In the genomic region with DNA sequence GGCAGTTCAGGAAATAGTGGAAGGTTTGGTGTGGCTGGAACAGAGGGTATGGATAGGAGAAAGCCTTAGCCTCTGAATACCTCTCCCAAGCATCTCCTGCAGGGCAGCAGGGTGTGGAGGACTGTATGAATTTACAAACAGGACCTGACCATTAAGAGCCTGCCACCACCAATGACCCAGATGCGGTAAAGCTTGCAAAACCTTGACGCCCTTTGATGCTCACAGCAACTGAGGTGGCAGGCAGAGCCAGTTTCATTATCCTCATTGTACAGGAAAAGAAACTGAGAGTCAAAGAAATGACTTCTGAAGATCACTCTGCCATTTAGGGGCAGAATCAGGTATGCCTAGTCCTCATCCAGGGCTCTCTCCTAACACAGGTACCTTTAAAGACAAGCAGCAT, we compare ENCODE assay signal across 11 cellular contexts. TPM values are rescaled to one million over a fixed set of nuclear protein-coding genes. Genes with fewer than 3 reads are reported as not detected.
DNase-seq lines count a peak whose midpoint lies in the region; ATAC-seq and TF ChIP-seq lines count a peak whose summit lies in the region.
"Had no signal": no experiment of that assay in that cellular context is flagged by ENCODE, and none has a peak within 500 bp of the region (broad histone marks: within the 10 kb centered on the region; RNA-seq: fewer than 3 reads in every experiment).

No MANE protein-coding gene starts in this region.

- H3K4me1 ChIP-seq in BLaER1 (peaks cover 27% of the 10 kb centered on the region), mesendoderm (ENCODE audit: control insufficient read depth, low read depth, low read length) (peaks cover 10% of the 10 kb centered on the region)

- WGBS in mesendoderm (ENCODE audit: extremely low coverage, insufficient coverage, low lambda C conversion rate): no CpG with 5 or more reads among the region's 2 CpGs

- peaks cover 14% of the 10 kb centered on the region for H3K4me1 Mint-ChIP-seq in activated T-helper 17 cell treated with anti-CD3 and anti-CD28 coated beads, Interleukin-2, amount 50 U/mL, for 72 hours

- H3K4me3 ChIP-seq in BLaER1: no peak overlapping the region
- no peak overlapping the region for H3K4me3 ChIP-seq in GM12865 (ENCODE audit: low read depth, low read length)
- H3K4me3 ChIP-seq in mesendoderm (ENCODE audit: low read length): no peak overlapping the region

- H3K27me3 ChIP-seq in BLaER1 (no peaks in the 10 kb centered on the region), mesendoderm (ENCODE audit: insufficient read depth, low read length, poor library complexity) (no peaks in the 10 kb centered on the region)

- H3K27ac Mint-ChIP-seq in activated T-helper 17 cell treated with anti-CD3 and anti-CD28 coated beads, Interleukin-2, amount 50 U/mL, for 72 hours: no peak overlapping the region
- H3K27ac Mint-ChIP-seq: nephron progenitor cell; stimulated activated naive B cell treated with anti-CD40 and anti-IgM and Interleukin-4, amounts not matched to agents 10 μg/mL and 1 μg/mL and 100 μg/mL, for 72 hours had no signal

- H3K79me1 ChIP-seq in mesendoderm (ENCODE audit: low read length): peaks cover 31% of the 10 kb centered on the region

- no peak overlapping the region for H2BK5ac ChIP-seq in mesendoderm (ENCODE audit: low read length)

- H3K4ac ChIP-seq in mesendoderm (ENCODE audit: low read depth, low read length): no peak overlapping the region

- H3K36me3 ChIP-seq in BLaER1 (peaks cover 54% of the 10 kb centered on the region), mesendoderm (ENCODE audit: control insufficient read depth, insufficient read depth, low read length) (peaks cover 3% of the 10 kb centered on the region)

- H3K4me3 Mint-ChIP-seq in activated T-helper 17 cell treated with anti-CD3 and anti-CD28 coated beads, Interleukin-2, amount 50 U/mL, for 72 hours: no peak overlapping the region
- H3K4me3 Mint-ChIP-seq: nephron progenitor cell; stimulated activated naive B cell treated with anti-CD40 and anti-IgM and Interleukin-4, amounts not matched to agents 10 μg/mL and 1 μg/mL and 100 μg/mL, for 72 hours had no signal

- H3K9ac ChIP-seq in BLaER1 (0 out of 2 replicates have a peak overlapping the region, but pooled peaks have one; percentile 93), mesendoderm (ENCODE audit: low read length) (peak overlapping the region; percentile 8)

- no peak overlapping the region for H4K5ac ChIP-seq in mesendoderm (ENCODE audit: low read length)

- no peak overlapping the region for H2AK5ac ChIP-seq in mesendoderm (ENCODE audit: low read length)

- no peaks in the 10 kb centered on the region for H3K27me3 Mint-ChIP-seq in activated T-helper 17 cell treated with anti-CD3 and anti-CD28 coated beads, Interleukin-2, amount 50 U/mL, for 72 hours
- H3K27me3 Mint-ChIP-seq: stimulated activated naive B cell treated with anti-CD40 and anti-IgM and Interleukin-4, amounts not matched to agents 10 μg/mL and 1 μg/mL and 100 μg/mL, for 72 hours had no signal

- no peak overlapping the region for H2BK120ac ChIP-seq in mesendoderm (ENCODE audit: low read depth, low read length)

- no peak for TF ChIP-seq CTCF in GM12865 (IDR thresholded peaks at IDR 0.05; ENCODE audit: insufficient read depth, low read depth, low read length, missing control alignments)

- no peaks in the 10 kb centered on the region for H3K9me3 ChIP-seq in BLaER1

- H3K79me2 ChIP-seq in mesendoderm (ENCODE audit: control insufficient read depth, insufficient read depth, low read length): peaks cover 31% of the 10 kb centered on the region

- H2BK15ac ChIP-seq in mesendoderm (replicated peaks; ENCODE audit: low read depth): no peak overlapping the region

- H4K20me1 ChIP-seq in BLaER1: peaks cover 72% of the 10 kb centered on the region

- H3K56ac ChIP-seq in mesendoderm (ENCODE audit: low read length): peak overlapping the region; percentile 22

- DNase-seq in GM12865 (ENCODE audit: low read depth) (peak; percentile 11), mesendoderm (no peak), NCI-H1436 (lab: John Stamatoyannopoulos, UW) (no peak)
- DNase-seq: kidney; NCI-H1105; stimulated activated naive B cell treated with anti-CD40 and anti-IgM and Interleukin-4, amounts not matched to agents 10 μg/mL and 1 μg/mL and 100 μg/mL, for 72 hours had no signal

- H3K36me3 Mint-ChIP-seq in activated T-helper 17 cell treated with anti-CD3 and anti-CD28 coated beads, Interleukin-2, amount 50 U/mL, for 72 hours (ENCODE audit: low read depth): peaks cover 30% of the 10 kb centered on the region

- H3K4me2 ChIP-seq in BLaER1: peak overlapping the region; percentile 99
- no peak overlapping the region for H3K4me2 ChIP-seq in mesendoderm (ENCODE audit: low read length)

- no peak overlapping the region for H3K23ac ChIP-seq in mesendoderm (ENCODE audit: low read length)

- no peak overlapping the region for H3K18ac ChIP-seq in mesendoderm (ENCODE audit: low read length)

- no peak overlapping the region for H4K8ac ChIP-seq in mesendoderm (ENCODE audit: low read depth, low read length)

- no peaks in the 10 kb centered on the region for H3K9me3 Mint-ChIP-seq in activated T-helper 17 cell treated with anti-CD3 and anti-CD28 coated beads, Interleukin-2, amount 50 U/mL, for 72 hours
- H3K9me3 Mint-ChIP-seq: nephron progenitor cell; stimulated activated naive B cell treated with anti-CD40 and anti-IgM and Interleukin-4, amounts not matched to agents 10 μg/mL and 1 μg/mL and 100 μg/mL, for 72 hours had no signal

- H3K27ac ChIP-seq in BLaER1 (no peak overlapping the region), mesendoderm (ENCODE audit: low read depth, low read length) (no peak overlapping the region)

- ATAC-seq in activated T-helper 17 cell treated with anti-CD3 and anti-CD28 coated beads, Interleukin-2, amount 50 U/mL, for 72 hours (replicated peaks): peak; percentile 53
- no peak for ATAC-seq in GM18867 (IDR thresholded peaks at IDR 0.05; ENCODE audit: unreplicated experiment)
- no peak for ATAC-seq in HG02642 (IDR thresholded peaks at IDR 0.05; ENCODE audit: poor library complexity, unreplicated experiment)
- ATAC-seq: stimulated activated naive B cell treated with anti-CD40 and anti-IgM and Interleukin-4, amounts not matched to agents 10 μg/mL and 1 μg/mL and 100 μg/mL, for 72 hours had no signal

RNA-seq across cellular contexts. Expression of gene HM13, which starts 2.4 kb away (rescaled TPM):
- total RNA-seq in activated T-helper 17 cell treated with anti-CD3 and anti-CD28 coated beads, Interleukin-2, amount 50 U/mL, for 72 hours: 100 to 1,000 TPM; 129 to 164 TPM
- 135 TPM for polyA plus RNA-seq in mesendoderm (2013, experiment 1 of 2)
- polyA plus RNA-seq in mesendoderm (2013, experiment 2 of 2): 133 TPM

RNA-seq across cellular contexts. Expression of gene REM1, which starts 41.6 kb away (rescaled TPM):
- not detected for total RNA-seq in activated T-helper 17 cell treated with anti-CD3 and anti-CD28 coated beads, Interleukin-2, amount 50 U/mL, for 72 hours
- not detected for polyA plus RNA-seq in mesendoderm (2013, experiment 1 of 2)
- not detected for polyA plus RNA-seq in mesendoderm (2013, experiment 2 of 2)

RNA-seq across cellular contexts. Expression of gene DEFB124, which starts 41.7 kb away (rescaled TPM):
- not detected for total RNA-seq in activated T-helper 17 cell treated with anti-CD3 and anti-CD28 coated beads, Interleukin-2, amount 50 U/mL, for 72 hours
- not detected for polyA plus RNA-seq in mesendoderm (2013, experiment 1 of 2)
- not detected for polyA plus RNA-seq in mesendoderm (2013, experiment 2 of 2)
